In the genomic region with DNA sequence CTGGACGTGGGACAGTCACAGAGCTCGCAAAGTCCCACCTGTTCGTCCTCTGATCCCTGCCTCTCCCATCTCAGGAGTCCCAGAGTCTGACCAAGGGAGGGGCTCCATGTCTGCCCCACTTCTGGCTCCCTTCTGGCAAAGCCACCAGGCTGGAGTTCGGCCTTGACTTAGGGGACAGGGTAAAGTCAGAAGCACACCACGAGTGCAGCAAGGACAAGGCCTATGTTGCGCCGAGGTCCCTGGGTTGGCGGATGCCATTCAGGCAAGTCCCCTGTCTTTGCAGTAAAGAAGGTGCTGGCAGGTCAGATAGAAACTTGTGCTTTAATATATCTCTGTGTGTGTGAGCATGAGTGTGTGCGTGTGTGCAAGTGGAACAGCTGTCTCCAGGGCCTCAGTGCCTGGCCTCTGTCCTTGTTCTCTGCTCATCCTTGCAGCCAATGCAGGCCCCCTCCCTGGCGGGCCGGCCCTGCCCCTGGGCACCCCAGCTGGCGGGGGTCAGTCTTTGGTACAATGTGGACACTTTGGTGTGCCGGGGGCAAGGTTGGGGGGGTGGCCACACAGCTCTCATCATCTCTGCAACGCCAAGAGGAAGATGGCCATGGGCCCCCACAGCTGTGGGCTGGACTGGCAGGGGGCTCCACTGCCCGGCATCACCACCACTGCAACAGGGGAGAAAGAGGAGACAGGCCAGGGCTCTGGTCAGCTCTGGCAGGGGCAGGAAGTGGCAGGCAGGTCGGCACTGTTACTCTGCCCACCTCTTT, we compare ENCODE assay signal across 21 cellular contexts.
DNase-seq lines count a peak whose midpoint lies in the region; ATAC-seq and TF ChIP-seq lines count a peak whose summit lies in the region.
"Had no signal": no experiment of that assay in that cellular context is flagged by ENCODE, and none has a peak within 500 bp of the region (broad histone marks: within the 10 kb centered on the region; RNA-seq: fewer than 3 reads in every experiment).

No MANE protein-coding gene starts in this region.

- H3K9me3 Mint-ChIP-seq in chondrocyte (ENCODE audit: low read depth) (no peaks in the 10 kb centered on the region), neural progenitor cell (no peaks in the 10 kb centered on the region)
- H3K9me3 Mint-ChIP-seq in activated CD4-positive, alpha-beta memory T cell treated with anti-CD3 and anti-CD28 coated beads, Interleukin-2, amount 10 ng/mL, durations not matched to agents 7 days and 5 days = no peaks in the 10 kb centered on the region
- H3K9me3 Mint-ChIP-seq: CD14-positive monocyte; CD4-positive, alpha-beta T cell; HFFc6 had no signal

- POLR2A ChIA-PET in activated CD4-positive, alpha-beta memory T cell treated with anti-CD3 and anti-CD28 coated beads, Interleukin-2, amount 10 ng/mL, durations not matched to agents 7 days and 5 days (lab: Charles Lee) = no interaction called here

- H3K27me3 ChIP-seq in right atrium auricular region (no peaks in the 10 kb centered on the region), neural progenitor cell (no peaks in the 10 kb centered on the region)
- H3K27me3 ChIP-seq: BE2C; BLaER1 treated with 17β-estradiol and CSF1 and Interleukin-3, amounts not matched to agents 10 nM and 100 nM had no signal

- no peaks in the 10 kb centered on the region for H3K79me2 ChIP-seq in neural progenitor cell (ENCODE audit: low read depth)

- no peaks in the 10 kb centered on the region for H4K20me1 ChIP-seq in neural progenitor cell (ENCODE audit: low read depth)
- H4K20me1 ChIP-seq: BLaER1 treated with 17β-estradiol and CSF1 and Interleukin-3, amounts not matched to agents 10 nM and 100 nM had no signal

- DNase-seq in Right ventricle myocardium inferior (ENCODE audit: missing footprints) (peak; percentile 47), right atrium auricular region (ENCODE audit: low spot score) (no peak), chondrocyte (ENCODE audit: low spot score) (peak; percentile 85), neural progenitor cell (ENCODE audit: low spot score) (no peak), posterior vena cava (ENCODE audit: low spot score) (peak; percentile 59)
- DNase-seq in activated CD4-positive, alpha-beta memory T cell treated with anti-CD3 and anti-CD28 coated beads, Interleukin-2, amount 10 ng/mL, durations not matched to agents 7 days and 5 days = no peak
- DNase-seq in stimulated activated CD4-positive, alpha-beta T cell treated with anti-CD3 and anti-CD28 coated beads, Interleukin-2, amount 100 ng/mL, for 48 hours = no peak
- DNase-seq: 8988T; ACHN; AML-193; BE2C; Calu3; CD4-positive, alpha-beta T cell; DND-41; GOT3; HFFc6 had no signal

- no peaks in the 10 kb centered on the region for H3K36me3 ChIP-seq in right atrium auricular region
- no peaks in the 10 kb centered on the region for H3K36me3 ChIP-seq in neural progenitor cell
- H3K36me3 ChIP-seq: BLaER1 treated with 17β-estradiol and CSF1 and Interleukin-3, amounts not matched to agents 10 nM and 100 nM; HAP-1 had no signal

- H3K27me3 Mint-ChIP-seq in chondrocyte (ENCODE audit: low read depth) (no peaks in the 10 kb centered on the region), neural progenitor cell (ENCODE audit: insufficient read depth, low read depth) (peaks cover 2% of the 10 kb centered on the region)
- no peaks in the 10 kb centered on the region for H3K27me3 Mint-ChIP-seq in activated CD4-positive, alpha-beta memory T cell treated with anti-CD3 and anti-CD28 coated beads, Interleukin-2, amount 10 ng/mL, durations not matched to agents 7 days and 5 days
- H3K27me3 Mint-ChIP-seq: CD4-positive, alpha-beta T cell had no signal

- no peaks in the 10 kb centered on the region for H3F3A ChIP-seq in neural progenitor cell (ENCODE audit: low read depth)

- no peak for TF ChIP-seq CTCF in right atrium auricular region (IDR thresholded peaks at IDR 0.05)
- TF ChIP-seq CTCF in chondrocyte (IDR thresholded peaks at IDR 0.05) = no peak
- TF ChIP-seq CTCF in neural progenitor cell (IDR thresholded peaks at IDR 0.05) = no peak

- H3K27ac Mint-ChIP-seq in chondrocyte (ENCODE audit: unreplicated experiment) (no peak overlapping the region), neural progenitor cell (peak overlapping the region; percentile 21)
- H3K27ac Mint-ChIP-seq in activated CD4-positive, alpha-beta memory T cell treated with anti-CD3 and anti-CD28 coated beads, Interleukin-2, amount 10 ng/mL, durations not matched to agents 7 days and 5 days = no peak overlapping the region
- H3K27ac Mint-ChIP-seq: CD14-positive monocyte; CD4-positive, alpha-beta T cell; HFFc6 had no signal

- ATAC-seq in Right ventricle myocardium inferior (no peak), HG02678 (IDR thresholded peaks at IDR 0.05; ENCODE audit: unreplicated experiment) (no peak)
- ATAC-seq: A549 had no signal

- H3K4me3 ChIP-seq in right atrium auricular region = no peak overlapping the region
- no peak overlapping the region for H3K4me3 ChIP-seq in neural progenitor cell
- H3K4me3 ChIP-seq: A549; BLaER1 treated with 17β-estradiol and CSF1 and Interleukin-3, amounts not matched to agents 10 nM and 100 nM; HAP-1 had no signal

- intact Hi-C loops in Right ventricle myocardium inferior (cut with DNase I) (no loop called here), posterior vena cava (cut with DNase I) (no loop called here)

- H3K9ac ChIP-seq in neural progenitor cell = no peak overlapping the region
- H3K9ac ChIP-seq: BLaER1 treated with 17β-estradiol and CSF1 and Interleukin-3, amounts not matched to agents 10 nM and 100 nM had no signal

- H3K4me3 Mint-ChIP-seq in chondrocyte (ENCODE audit: unreplicated experiment) (no peak overlapping the region), neural progenitor cell (no peak overlapping the region)
- H3K4me3 Mint-ChIP-seq in activated CD4-positive, alpha-beta memory T cell treated with anti-CD3 and anti-CD28 coated beads, Interleukin-2, amount 10 ng/mL, durations not matched to agents 7 days and 5 days = no peak overlapping the region
- H3K4me3 Mint-ChIP-seq: CD14-positive monocyte; CD4-positive, alpha-beta T cell; HFFc6 had no signal

- CTCF ChIA-PET in activated CD4-positive, alpha-beta memory T cell treated with anti-CD3 and anti-CD28 coated beads, Interleukin-2, amount 10 ng/mL, durations not matched to agents 7 days and 5 days (lab: Charles Lee) = interaction anchor here (1.0 kb wide), 1 partner anchor 17 kb away, joined by 3 read pairs; no protein-coding TSS in a partner anchor

- H3K36me3 Mint-ChIP-seq in chondrocyte (ENCODE audit: low read depth) = peaks cover 7% of the 10 kb centered on the region
- H3K36me3 Mint-ChIP-seq in neural progenitor cell = no peaks in the 10 kb centered on the region
- H3K36me3 Mint-ChIP-seq in activated CD4-positive, alpha-beta memory T cell treated with anti-CD3 and anti-CD28 coated beads, Interleukin-2, amount 10 ng/mL, durations not matched to agents 7 days and 5 days (ENCODE audit: low read depth) = peaks cover 13% of the 10 kb centered on the region
- H3K36me3 Mint-ChIP-seq: CD14-positive monocyte had no signal

- H3K4me1 Mint-ChIP-seq in chondrocyte (ENCODE audit: low read depth) (peaks cover 5% of the 10 kb centered on the region), neural progenitor cell (no peaks in the 10 kb centered on the region)
- peaks cover 6% of the 10 kb centered on the region for H3K4me1 Mint-ChIP-seq in activated CD4-positive, alpha-beta memory T cell treated with anti-CD3 and anti-CD28 coated beads, Interleukin-2, amount 10 ng/mL, durations not matched to agents 7 days and 5 days
- H3K4me1 Mint-ChIP-seq: CD14-positive monocyte had no signal

- H3K27ac ChIP-seq in right atrium auricular region = no peak overlapping the region
- H3K27ac ChIP-seq in neural progenitor cell = no peak overlapping the region

- H3K9me3 ChIP-seq in right atrium auricular region (no peaks in the 10 kb centered on the region), neural progenitor cell (ENCODE audit: low read depth) (no peaks in the 10 kb centered on the region)
- H3K9me3 ChIP-seq: A549; BE2C; BLaER1 treated with 17β-estradiol and CSF1 and Interleukin-3, amounts not matched to agents 10 nM and 100 nM; HAP-1 had no signal

- H3K4me2 ChIP-seq in neural progenitor cell = no peak overlapping the region
- H3K4me2 ChIP-seq: A549; BLaER1 treated with 17β-estradiol and CSF1 and Interleukin-3, amounts not matched to agents 10 nM and 100 nM had no signal

- no peak overlapping the region for H2AFZ ChIP-seq in neural progenitor cell (replicated peaks)

- no peaks in the 10 kb centered on the region for H3K4me1 ChIP-seq in right atrium auricular region
- H3K4me1 ChIP-seq in neural progenitor cell = no peaks in the 10 kb centered on the region
- H3K4me1 ChIP-seq: HAP-1 had no signal

Comparison
In these comparisons a context has a peak if more than half of its experiments do, and no peak if none do; other contexts are left out.
1. DNase-seq: peak in Right ventricle myocardium inferior (single experiment), chondrocyte (single experiment) and posterior vena cava (single experiment); none in right atrium auricular region (single experiment), neural progenitor cell (single experiment), activated CD4-positive, alpha-beta memory T cell treated with anti-CD3 and anti-CD28 coated beads, Interleukin-2, amount 10 ng/mL, durations not matched to agents 7 days and 5 days (single experiment) and stimulated activated CD4-positive, alpha-beta T cell treated with anti-CD3 and anti-CD28 coated beads, Interleukin-2, amount 100 ng/mL, for 48 hours (0 of 2).